In the genomic region with DNA sequence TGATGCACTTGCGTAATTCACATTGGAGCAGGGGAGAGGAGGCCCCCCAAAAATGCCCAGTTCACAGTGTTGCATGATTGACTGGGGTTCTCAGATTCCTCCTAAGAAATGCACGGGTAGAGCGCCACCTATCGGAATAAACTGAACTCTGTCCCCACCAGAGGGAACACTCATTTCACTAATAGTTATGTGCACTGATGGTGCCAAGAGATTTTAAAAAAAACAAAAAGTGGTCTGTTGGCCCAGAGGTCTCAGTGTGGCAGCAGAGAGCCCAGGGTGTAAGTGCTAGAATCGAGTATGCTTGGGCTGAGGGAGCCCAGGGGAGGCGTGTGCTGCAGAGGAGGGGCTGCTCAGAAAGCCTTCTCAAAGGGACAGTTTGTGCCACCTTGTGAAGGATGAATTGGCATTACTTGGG, we compare ENCODE assay signal across 1 cellular context.
TF ChIP-seq lines count a peak whose summit lies in the region.

No MANE protein-coding gene starts in this region.

TF ChIP-seq in SK-N-SH treated with all-trans-retinoic acid at 6 μM for 48 hours, 23 proteins besides CTCF, POLR2A, EP300 and RAD21 (continued from another document):
- TF ChIP-seq, protein P1, sequence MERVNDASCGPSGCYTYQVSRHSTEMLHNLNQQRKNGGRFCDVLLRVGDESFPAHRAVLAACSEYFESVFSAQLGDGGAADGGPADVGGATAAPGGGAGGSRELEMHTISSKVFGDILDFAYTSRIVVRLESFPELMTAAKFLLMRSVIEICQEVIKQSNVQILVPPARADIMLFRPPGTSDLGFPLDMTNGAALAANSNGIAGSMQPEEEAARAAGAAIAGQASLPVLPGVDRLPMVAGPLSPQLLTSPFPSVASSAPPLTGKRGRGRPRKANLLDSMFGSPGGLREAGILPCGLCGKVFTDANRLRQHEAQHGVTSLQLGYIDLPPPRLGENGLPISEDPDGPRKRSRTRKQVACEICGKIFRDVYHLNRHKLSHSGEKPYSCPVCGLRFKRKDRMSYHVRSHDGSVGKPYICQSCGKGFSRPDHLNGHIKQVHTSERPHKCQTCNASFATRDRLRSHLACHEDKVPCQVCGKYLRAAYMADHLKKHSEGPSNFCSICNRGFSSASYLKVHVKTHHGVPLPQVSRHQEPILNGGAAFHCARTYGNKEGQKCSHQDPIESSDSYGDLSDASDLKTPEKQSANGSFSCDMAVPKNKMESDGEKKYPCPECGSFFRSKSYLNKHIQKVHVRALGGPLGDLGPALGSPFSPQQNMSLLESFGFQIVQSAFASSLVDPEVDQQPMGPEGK (CRISPR knock-in tag; IDR thresholded peaks at IDR 0.05; ENCODE audit: borderline replicate concordance): no peak
